In genomic region chr3:158782283-158782682, GRCh38 we compare ENCODE assay signal across 1 cellular context.
TF ChIP-seq lines count a peak whose summit lies in the region.

No MANE protein-coding gene starts in this region.

TF ChIP-seq in SK-N-SH treated with all-trans-retinoic acid at 6 μM for 48 hours, 23 proteins besides CTCF, POLR2A, EP300 and RAD21 (continued from another document):
- no peak for TF ChIP-seq TSHZ2 (CRISPR knock-in tag; IDR thresholded peaks at IDR 0.05)
- peak; percentile 75 for TF ChIP-seq ISL1 (CRISPR knock-in tag; IDR thresholded peaks at IDR 0.05)
